Comparison of ENCODE assay signal across 8 cellular contexts in the genomic region with DNA sequence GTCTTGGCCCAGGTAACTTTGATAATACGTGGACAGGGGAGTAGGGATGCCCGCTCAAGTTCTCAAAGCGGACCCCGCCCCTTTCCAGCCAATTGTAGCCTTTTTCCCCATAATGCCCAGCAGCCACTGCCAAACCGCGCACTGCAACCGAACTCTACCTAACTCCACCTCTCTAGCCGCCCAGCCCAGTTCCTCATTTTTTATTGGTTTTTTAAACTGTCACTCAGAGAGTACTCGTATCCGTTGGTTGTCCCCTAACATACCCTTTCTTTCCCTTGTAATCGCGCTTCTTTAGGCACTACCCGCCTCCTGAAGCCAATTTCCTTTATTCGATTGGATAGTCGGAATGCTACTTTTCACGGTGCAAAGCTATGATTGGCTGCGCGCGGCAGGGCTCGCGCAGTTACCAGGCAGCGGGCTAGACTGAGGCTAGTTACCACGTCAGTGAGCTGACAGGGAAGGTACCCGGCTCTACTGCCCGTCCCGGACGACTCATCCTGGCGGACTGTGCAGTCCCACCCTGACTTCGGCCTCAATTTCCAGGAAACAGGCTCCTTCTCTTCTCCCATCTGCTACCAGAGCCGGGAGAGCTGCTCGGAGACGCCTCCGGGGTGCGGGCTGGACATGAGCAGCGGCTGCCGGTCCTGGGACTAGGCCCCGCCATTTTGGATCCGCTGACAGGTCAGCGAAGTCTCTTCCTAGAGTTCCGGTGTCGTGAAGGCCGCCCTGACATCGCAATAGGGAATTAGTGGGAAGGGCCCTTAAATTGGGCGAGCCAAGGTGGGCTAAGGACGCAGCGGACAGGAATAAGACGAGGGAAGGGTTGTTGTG. TPM values are rescaled to one million over a fixed set of nuclear protein-coding genes. Genes with fewer than 3 reads are reported as not detected.
DNase-seq lines count a peak whose midpoint lies in the region; ATAC-seq, FAIRE-seq and TF ChIP-seq lines count a peak whose summit lies in the region.

A gene with protein sequence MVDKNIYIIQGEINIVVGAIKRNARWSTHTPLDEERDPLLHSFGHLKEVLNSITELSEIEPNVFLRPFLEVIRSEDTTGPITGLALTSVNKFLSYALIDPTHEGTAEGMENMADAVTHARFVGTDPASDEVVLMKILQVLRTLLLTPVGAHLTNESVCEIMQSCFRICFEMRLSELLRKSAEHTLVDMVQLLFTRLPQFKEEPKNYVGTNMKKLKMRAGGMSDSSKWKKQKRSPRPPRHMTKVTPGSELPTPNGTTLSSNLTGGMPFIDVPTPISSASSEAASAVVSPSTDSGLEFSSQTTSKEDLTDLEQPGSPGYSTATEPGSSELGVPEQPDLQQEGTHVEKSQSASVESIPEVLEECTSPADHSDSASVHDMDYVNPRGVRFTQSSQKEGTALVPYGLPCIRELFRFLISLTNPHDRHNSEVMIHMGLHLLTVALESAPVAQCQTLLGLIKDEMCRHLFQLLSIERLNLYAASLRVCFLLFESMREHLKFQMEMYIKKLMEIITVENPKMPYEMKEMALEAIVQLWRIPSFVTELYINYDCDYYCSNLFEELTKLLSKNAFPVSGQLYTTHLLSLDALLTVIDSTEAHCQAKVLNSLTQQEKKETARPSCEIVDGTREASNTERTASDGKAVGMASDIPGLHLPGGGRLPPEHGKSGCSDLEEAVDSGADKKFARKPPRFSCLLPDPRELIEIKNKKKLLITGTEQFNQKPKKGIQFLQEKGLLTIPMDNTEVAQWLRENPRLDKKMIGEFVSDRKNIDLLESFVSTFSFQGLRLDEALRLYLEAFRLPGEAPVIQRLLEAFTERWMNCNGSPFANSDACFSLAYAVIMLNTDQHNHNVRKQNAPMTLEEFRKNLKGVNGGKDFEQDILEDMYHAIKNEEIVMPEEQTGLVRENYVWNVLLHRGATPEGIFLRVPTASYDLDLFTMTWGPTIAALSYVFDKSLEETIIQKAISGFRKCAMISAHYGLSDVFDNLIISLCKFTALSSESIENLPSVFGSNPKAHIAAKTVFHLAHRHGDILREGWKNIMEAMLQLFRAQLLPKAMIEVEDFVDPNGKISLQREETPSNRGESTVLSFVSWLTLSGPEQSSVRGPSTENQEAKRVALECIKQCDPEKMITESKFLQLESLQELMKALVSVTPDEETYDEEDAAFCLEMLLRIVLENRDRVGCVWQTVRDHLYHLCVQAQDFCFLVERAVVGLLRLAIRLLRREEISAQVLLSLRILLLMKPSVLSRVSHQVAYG (N-terminal part only) (plus strand): TSS at position 432 of the 831 bp plus-strand sequence. CDS start 13,407 bp downstream, outside the sequence.

- intact Hi-C loops in IMR-90 (cut with micrococcal nuclease): loop anchor here (5.0 kb wide), 1 partner anchor 97 kb away; no protein-coding TSS in a partner anchor
- intact Hi-C loops in endothelial cell of umbilical vein (cut with micrococcal nuclease): loop anchor here (1.0 to 5.0 kb wide), 3 partner anchors 37 to 97 kb away; no protein-coding TSS in a partner anchor

- H2AK5ac ChIP-seq in IMR-90 (ENCODE audit: low read depth, low read length): peak within 1 kb of the TSS; percentile 83

- H3K23ac ChIP-seq in IMR-90 (ENCODE audit: low read depth, low read length): peak within 1 kb of the TSS; percentile 54

- TF ChIP-seq POLR2A in IMR-90 (IDR thresholded peaks at IDR 0.05; ENCODE audit: low read depth, low read length) (peak; percentile 97), endothelial cell of umbilical vein (IDR thresholded peaks at IDR 0.05; ENCODE audit: low read depth, low read length) (peak; percentile 83)

- H4K8ac ChIP-seq in IMR-90 (ENCODE audit: low read depth in 2 of 2, low read length in 2 of 2): peak within 1 kb of the TSS; percentile 90 to 96

- peak within 1 kb of the TSS; percentile 82 for H2BK120ac ChIP-seq in IMR-90 (ENCODE audit: low read depth, low read length)

- peak within 1 kb of the TSS; percentile 13; the same call in 1 of the 2 replicates for H2BK20ac ChIP-seq in IMR-90 (ENCODE audit: low read depth, low read length)

- 0 out of 2 replicates have a peak, but pooled peaks have one; percentile 4 for TF ChIP-seq RAD21 in IMR-90 (IDR thresholded peaks at IDR 0.05; ENCODE audit: low read length)

- H3K4me1 ChIP-seq in IMR-90 (ENCODE audit: control insufficient read depth, insufficient read depth, low read length) (peaks cover 15% of the 10 kb centered on the region), endothelial cell of umbilical vein (ENCODE audit: control insufficient read depth, extremely low read depth, insufficient read depth, low read length) (peaks cover 29% of the 10 kb centered on the region)

- H3K4me2 ChIP-seq in IMR-90 (ENCODE audit: low read depth, low read length): peak within 1 kb of the TSS; percentile 86
- H3K4me2 ChIP-seq in endothelial cell of umbilical vein (ENCODE audit: insufficient read depth, low read length): peak within 1 kb of the TSS; percentile 83

- peak within 1 kb of the TSS; percentile 91 for H3K4ac ChIP-seq in IMR-90 (ENCODE audit: low read depth, low read length)

- ATAC-seq in GM21528 (IDR thresholded peaks at IDR 0.05; ENCODE audit: low FRiP score, unreplicated experiment) (peak; percentile 90), IMR-90 (ENCODE audit: low read depth) (peak; percentile 87)

- H4K5ac ChIP-seq in IMR-90 (ENCODE audit: low read depth, low read length): peak within 1 kb of the TSS; percentile 89

- peak within 1 kb of the TSS; percentile 95 for H2AK9ac ChIP-seq in IMR-90 (replicated peaks; ENCODE audit: low read depth, low read length, poor library complexity)

- WGBS in IMR-90 (ENCODE audit: extremely low coverage in 2 of 2, insufficient read length in 1 of 2), 2 experiments: 1% methylated on average over 29 of the region's 47 CpGs; no CpG with 5 or more reads in 1 of the 2 experiments

- peaks cover 46% of the 10 kb centered on the region for H3K79me2 ChIP-seq in endothelial cell of umbilical vein (ENCODE audit: control insufficient read depth, insufficient read depth, low read length)

- dilution Hi-C loops in IMR-90 (cut with HindIII; ENCODE audit: low sequenced_read_pairs, unreplicated experiment): no loop called here
- dilution Hi-C loops in endothelial cell of umbilical vein (cut with MboI; ENCODE audit: extremely low pct_ligation_motif_present, low sequenced_read_pairs): loop anchor here (25.0 kb wide), 1 partner anchor 117 kb away; no protein-coding TSS in a partner anchor

- H3K14ac ChIP-seq in IMR-90 (replicated peaks; ENCODE audit: low read depth, low read length): peak within 1 kb of the TSS; percentile 97

- peak within 1 kb of the TSS; percentile 65 for H2BK5ac ChIP-seq in IMR-90 (ENCODE audit: low read depth, low read length, poor library complexity, severe bottlenecking)

- peak within 1 kb of the TSS; percentile 89 for H3K56ac ChIP-seq in IMR-90 (ENCODE audit: extremely low read depth, insufficient read depth, low read length)

- in situ Hi-C loops in IMR-90 (cut with MboI; ENCODE audit: low sequenced_read_pairs): no loop called here

- H4K20me1 ChIP-seq in IMR-90 (ENCODE audit: insufficient read depth, low read length) (peaks cover 49% of the 10 kb centered on the region), endothelial cell of umbilical vein (replicated peaks; ENCODE audit: control insufficient read depth, extremely low read depth, insufficient read depth, low read length) (peaks cover 3% of the 10 kb centered on the region)

- H3K27me3 ChIP-seq in IMR-90 (ENCODE audit: control insufficient read depth, insufficient read depth, low read length) (peaks cover 5% of the 10 kb centered on the region), endothelial cell of umbilical vein (ENCODE audit: control insufficient read depth in 2 of 2, insufficient read depth in 2 of 2, low read length in 2 of 2) (peaks cover 8% of the 10 kb centered on the region in 2 experiments)

- TF ChIP-seq CTCF in IMR-90 (conservative IDR thresholded peaks at IDR 0.05; ENCODE audit: low read depth, low read length): no peak
- no peak for TF ChIP-seq CTCF in endothelial cell of umbilical vein (IDR thresholded peaks at IDR 0.05; ENCODE audit: extremely low read depth in 1 of 2, insufficient read depth in 1 of 2, low read depth in 1 of 2, low read length in 2 of 2)

- H3K79me1 ChIP-seq in IMR-90 (ENCODE audit: low read depth in 1 of 2, low read length in 2 of 2): peaks cover 0 to 65% of the 10 kb centered on the region in 2 experiments; a peak in 2 of 4 replicates

- peak; percentile 99 for DNase-seq in DMS 273 (lab: John Stamatoyannopoulos, UW; ENCODE audit: unreplicated experiment)
- peak; percentile 100 for DNase-seq in IMR-90
- DNase-seq in OCI-M1 (lab: John Stamatoyannopoulos, UW): peak; percentile 100
- DNase-seq in activated T-cell treated with anti-CD3 and anti-CD28 coated beads for 24 hours (ENCODE audit: low read depth): peak; percentile 81
- peak; percentile 100 for DNase-seq in endothelial cell of umbilical vein (ENCODE audit: low read depth, low spot score)
- DNase-seq in midbrain (lab: John Stamatoyannopoulos, UW): peak; percentile 100
- DNase-seq in stimulated activated CD8-positive, alpha-beta memory T cell treated with anti-CD3 and anti-CD28 coated beads, Interleukin-2, amount 100 ng/mL, for 1 hour (ENCODE audit: low read depth in 2 of 2): peak; percentile 70 to 75

- POLR2A ChIA-PET in IMR-90 (lab: Charles Lee; ENCODE audit: unreplicated experiment): interaction anchor here (0.7 kb wide), 1 partner anchor 136 kb away, joined by 3 read pairs; no protein-coding TSS in a partner anchor
- POLR2A ChIA-PET in endothelial cell of umbilical vein (lab: Charles Lee): interaction anchor here (0.7 to 1.3 kb wide), 5 partner anchors 13 to 1484 kb away, joined by 3 to 5 read pairs (median 4); no protein-coding TSS in a partner anchor

- H3K9me1 ChIP-seq in IMR-90 (ENCODE audit: insufficient read depth, low read length) (peaks cover 35% of the 10 kb centered on the region), endothelial cell of umbilical vein (replicated peaks; ENCODE audit: control insufficient read depth, extremely low read depth, insufficient read depth, low read length) (no peaks in the 10 kb centered on the region)

- H3K18ac ChIP-seq in IMR-90 (ENCODE audit: low read depth, low read length): peak within 1 kb of the TSS; percentile 43

- BruUV-seq in IMR-90 (replicated peaks; lab: Mats Ljungman, UMichigan): no TSS peak
- BruUV-seq in endothelial cell of umbilical vein (replicated peaks; lab: Mats Ljungman, UMichigan): no TSS peak

- H3K27ac ChIP-seq in IMR-90 (ENCODE audit: insufficient read depth, low read length) (peak within 1 kb of the TSS; percentile 81), endothelial cell of umbilical vein (ENCODE audit: insufficient read depth, low read depth, low read length) (peak within 1 kb of the TSS; percentile 61)

- H3K36me3 ChIP-seq in IMR-90 (ENCODE audit: control insufficient read depth, insufficient read depth, low read length) (no peaks in the 10 kb centered on the region; the same call in 1 of the 2 replicates), endothelial cell of umbilical vein (ENCODE audit: control insufficient read depth in 2 of 2, extremely low read depth in 1 of 2, insufficient read depth in 2 of 2, low read length in 2 of 2) (no peaks in the 10 kb centered on the region)

- H3K9me3 ChIP-seq in IMR-90 (ENCODE audit: control insufficient read depth, insufficient read depth, low read length) (no peaks in the 10 kb centered on the region), endothelial cell of umbilical vein (replicated peaks; ENCODE audit: control insufficient read depth, insufficient read depth, low read length) (no peaks in the 10 kb centered on the region)

- CTCF ChIA-PET in IMR-90 (lab: Yijun Ruan, JAX) (interaction anchor here (1.0 to 1.2 kb wide), 2 partner anchors 9 to 15 kb away, joined by 3 read pairs; no protein-coding TSS in a partner anchor), endothelial cell of umbilical vein (lab: Charles Lee) (interaction anchor here (0.8 to 2.7 kb wide), 10 partner anchors 15 to 106 kb away, joined by 3 to 36 read pairs (median 4); no protein-coding TSS in a partner anchor)

- H2BK15ac ChIP-seq in IMR-90 (ENCODE audit: low read depth, low read length): peak within 1 kb of the TSS; percentile 79; the same call in 2 of the 3 replicates

- FAIRE-seq in endothelial cell of umbilical vein (lab: Jason Lieb, UNC): peak; percentile 99

- peak within 1 kb of the TSS; percentile 81 for H3K9ac ChIP-seq in IMR-90 (ENCODE audit: low read depth, low read length)
- peak within 1 kb of the TSS; percentile 81 for H3K9ac ChIP-seq in endothelial cell of umbilical vein (replicated peaks; ENCODE audit: extremely low read depth, insufficient read depth, low read length)

- peak within 1 kb of the TSS; percentile 96 for H2AFZ ChIP-seq in IMR-90 (replicated peaks; ENCODE audit: low read length, poor library complexity)
- peak within 1 kb of the TSS; percentile 86 for H2AFZ ChIP-seq in endothelial cell of umbilical vein (ENCODE audit: low read depth, low read length)

- peak within 1 kb of the TSS; percentile 87 for H4K91ac ChIP-seq in IMR-90 (ENCODE audit: insufficient read depth, low read depth, low read length)

- H3K4me3 ChIP-seq in IMR-90 (ENCODE audit: insufficient read depth, low read depth, low read length) (peak within 1 kb of the TSS; percentile 78), endothelial cell of umbilical vein (replicated peaks in 1 of 3; ENCODE audit: insufficient read depth in 1 of 3, low read depth in 1 of 3, low read length in 3 of 3) (peak within 1 kb of the TSS; percentile 59 to 90 (median 85))

RNA-seq across cellular contexts. Expression of the gene that starts here (rescaled TPM):
- 36.4 and 38.7 TPM in 2 replicates for total RNA-seq in IMR-90 (2012; rRNA removed)
- polyA plus RNA-seq in IMR-90 (2012; rRNA removed): 38.0 and 40.1 TPM in 2 replicates
- 23.1 and 25.4 TPM in 2 replicates for polyA plus RNA-seq in IMR-90 (2012; cell fraction: cytosol; rRNA removed)
- polyA plus RNA-seq in IMR-90 (2012; cell fraction: nucleus; rRNA removed; ENCODE audit: low replicate concordance): 74.8 and 86.1 TPM in 2 replicates
- 45.7 and 49.7 TPM in 2 replicates for total RNA-seq in endothelial cell of umbilical vein
- polyA plus RNA-seq in endothelial cell of umbilical vein: 20.3 and 26.0 TPM in 2 replicates
- polyA plus RNA-seq in endothelial cell of umbilical vein (2011; cell fraction: cytosol; rRNA removed): 19.9 and 21.9 TPM in 2 replicates
- polyA plus RNA-seq in endothelial cell of umbilical vein (2011; cell fraction: nucleus; rRNA removed): 59.6 and 72.0 TPM in 2 replicates
- 38.7 and 46.4 TPM in 2 replicates for polyA plus RNA-seq in endothelial cell of umbilical vein (2012)
- polyA minus RNA-seq in endothelial cell of umbilical vein: 66.8 and 73.4 TPM in 2 replicates
- 23.2 TPM for polyA minus RNA-seq in endothelial cell of umbilical vein (2011; cell fraction: cytosol; rRNA and poly(A)+ RNA removed)
- 57.3 and 79.2 TPM in 2 replicates for polyA minus RNA-seq in endothelial cell of umbilical vein (2011; cell fraction: nucleus; rRNA and poly(A)+ RNA removed)

Comparison
In these comparisons a context has a peak if more than half of its experiments do, and no peak if none do; other contexts are left out.
1. Peak in every context shown above with its lines: DNase-seq, ATAC-seq, H3K4me3 ChIP-seq and H3K27ac ChIP-seq.